23 cellular contexts compared by ENCODE assay signal in the genomic region with DNA sequence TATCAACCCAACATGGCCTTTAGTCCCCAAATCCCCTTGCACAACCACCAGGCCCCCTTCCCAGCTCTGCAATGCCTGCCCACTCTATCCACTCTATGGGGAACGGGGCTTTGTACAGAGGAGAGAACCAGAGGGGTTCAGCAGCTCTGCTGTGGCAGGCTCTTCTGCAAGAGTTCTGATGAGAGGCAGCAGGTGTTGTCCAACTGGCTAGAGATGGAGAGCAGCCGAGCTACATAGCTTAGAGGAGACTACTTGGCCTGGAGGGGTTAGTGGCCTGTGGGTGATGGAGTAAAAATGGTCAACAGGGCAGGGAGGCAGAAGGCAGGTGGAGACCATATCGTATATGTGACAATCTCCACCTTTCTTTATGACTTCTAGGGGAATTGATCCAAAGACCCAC.
"Had no signal": no experiment of that assay in that cellular context is flagged by ENCODE, and none has a peak within 500 bp of the region (broad histone marks: within the 10 kb centered on the region; RNA-seq: fewer than 3 reads in every experiment).

No MANE protein-coding gene starts in this region.

- H3K27me3 ChIP-seq: left lung, ovary, spleen, tibial nerve, uterus had no signal

- DNase-seq: hypothalamus; immature natural killer cell; kidney; left colon; left lung; lower lobe of right lung; mammary epithelial cell; mesendoderm; naive thymus-derived CD4-positive, alpha-beta T cell; ovary; retina; right cardiac atrium; small intestine; spleen; stimulated activated CD4-positive, alpha-beta T cell treated with anti-CD3 and anti-CD28 coated beads, Interleukin-4, amount 100 ng/mL, for 24 hours; stimulated activated naive CD4-positive, alpha-beta T cell treated with Interleukin-2 at 50 U/mL for 16 hours; stimulated activated naive CD8-positive, alpha-beta T cell treated with anti-CD3 and anti-CD28 coated beads, Interleukin-15, amount 100 ng/mL, for 72 hours; substantia nigra; uterus had no signal

- H3K27ac ChIP-seq: left lung, lower lobe of right lung, ovary, spleen, tibial nerve, uterus had no signal

- H3K9me3 ChIP-seq: left lung, lower lobe of right lung, ovary, spleen, tibial nerve, uterus had no signal

- H3K36me3 ChIP-seq: left lung, lower lobe of right lung, ovary, spleen, tibial nerve, uterus had no signal

- H3K4me3 ChIP-seq: left lung, lower lobe of right lung, ovary, spleen, tibial nerve, uterus had no signal

- ATAC-seq: left colon; left lung; lower lobe of right lung; naive thymus-derived CD4-positive, alpha-beta T cell; natural killer cell treated with Interleukin-12 subunit alpha and Interleukin-12 subunit beta and Interleukin-15 and Interleukin-18, amount 100 ng/mL, for 72 hours; right cardiac atrium; sciatic nerve; stimulated activated memory B cell treated with anti-CD40 and anti-IgM and Interleukin-4, amounts not matched to agents 10 μg/mL and 1 μg/mL and 100 μg/mL, for 72 hours; stimulated activated naive CD8-positive, alpha-beta T cell treated with anti-CD3 and anti-CD28 coated beads, Interleukin-15, amount 100 ng/mL, for 72 hours had no signal

- H3K4me1 ChIP-seq: left lung, lower lobe of right lung, spleen, tibial nerve, uterus had no signal
